ENCODE assay signal across 23 cellular contexts in the genomic region with DNA sequence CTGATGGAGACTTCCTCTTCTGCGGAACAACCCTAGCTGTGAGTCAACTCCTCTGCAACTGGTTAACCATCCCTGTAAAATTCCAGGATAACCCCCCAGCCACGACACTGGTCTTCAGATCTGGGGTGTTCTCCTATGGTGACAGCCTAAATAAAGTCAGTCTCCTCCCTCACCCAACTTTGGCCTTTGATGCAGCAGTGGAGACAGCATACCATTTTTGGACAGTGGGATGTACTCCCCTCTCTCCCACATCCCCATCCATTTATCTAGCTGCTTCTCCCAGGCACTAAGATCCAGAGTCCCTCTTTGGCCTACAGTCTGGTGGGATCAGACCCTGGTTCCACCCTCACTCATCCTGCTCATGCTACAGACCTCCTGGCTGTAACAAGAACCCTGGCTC.
"Had no signal": no experiment of that assay in that cellular context is flagged by ENCODE, and none has a peak within 500 bp of the region (broad histone marks: within the 10 kb centered on the region; RNA-seq: fewer than 3 reads in every experiment).

No MANE protein-coding gene starts in this region.

- H2AFZ ChIP-seq: hepatocyte had no signal

- H3K27ac Mint-ChIP-seq: mesothelial cell of epicardium had no signal

- H3K36me3 ChIP-seq: esophagus squamous epithelium, gastrocnemius medialis, heart left ventricle, left lung, lower lobe of right lung had no signal

- H3K9me3 ChIP-seq: esophagus squamous epithelium, gastrocnemius medialis, heart left ventricle, lower lobe of right lung had no signal

- H3K4me3 Mint-ChIP-seq: mesothelial cell of epicardium had no signal

- FAIRE-seq: colon, endothelial cell of umbilical vein, islet of Langerhans, keratinocyte had no signal

- H3K27me3 ChIP-seq: dorsolateral prefrontal cortex, esophagus squamous epithelium, gastrocnemius medialis, hepatocyte, left lung had no signal

- H3K4me2 ChIP-seq: hepatocyte had no signal

- H3K27ac ChIP-seq: coronary artery, dorsolateral prefrontal cortex, esophagus squamous epithelium, gastrocnemius medialis, heart left ventricle, hepatocyte, left lung, lower lobe of right lung had no signal

- H3K36me3 Mint-ChIP-seq: mesothelial cell of epicardium had no signal

- H3K4me1 ChIP-seq: esophagus squamous epithelium, gastrocnemius medialis, heart left ventricle, left lung, lower lobe of right lung had no signal

- H3K4me3 ChIP-seq: coronary artery, dorsolateral prefrontal cortex, esophagus squamous epithelium, gastrocnemius medialis, heart left ventricle, hepatocyte, left lung, lower lobe of right lung, mucosa of descending colon had no signal

- DNase-seq: dermis blood vessel endothelial cell; dorsolateral prefrontal cortex; effector CD4-positive, alpha-beta T cell; effector memory CD4-positive, alpha-beta T cell; esophagus squamous epithelium; foreskin fibroblast; foreskin melanocyte; gastrocnemius medialis; heart left ventricle; hypothalamus; left cardiac atrium; left lung; left ventricle myocardium superior; lower lobe of right lung; mesenchymal stem cell; mucosa of descending colon had no signal

- H3K79me2 ChIP-seq: hepatocyte had no signal
